10 cellular contexts compared by ENCODE assay signal in the genomic region with DNA sequence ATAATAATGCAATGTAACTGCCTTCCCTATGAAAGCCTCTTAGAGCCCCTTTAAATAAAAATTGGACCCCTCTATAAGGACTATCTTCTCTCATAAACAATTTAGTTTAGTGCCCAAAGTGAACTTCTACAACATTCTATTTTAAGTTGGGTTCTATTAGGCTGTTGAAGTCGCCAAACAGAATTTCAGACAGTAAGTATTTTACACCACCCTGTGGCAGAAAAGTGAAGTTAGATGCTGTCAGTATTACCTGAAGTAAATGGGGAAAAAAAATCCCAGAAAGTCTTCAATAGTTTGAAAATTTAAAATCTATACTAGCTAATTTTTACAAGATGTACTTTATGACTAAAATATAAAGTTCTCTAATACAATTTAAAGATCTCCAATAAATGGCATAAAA. TPM values are rescaled to one million over a fixed set of nuclear protein-coding genes. Genes with fewer than 3 reads are reported as not detected.
DNase-seq lines count a peak whose midpoint lies in the region; ATAC-seq, FAIRE-seq and TF ChIP-seq lines count a peak whose summit lies in the region.
"Had no signal": no experiment of that assay in that cellular context is flagged by ENCODE, and none has a peak within 500 bp of the region (broad histone marks: within the 10 kb centered on the region; RNA-seq: fewer than 3 reads in every experiment).

No MANE protein-coding gene starts in this region.

- H3K4me3 Mint-ChIP-seq in mesothelial cell of epicardium = no peak overlapping the region
- H3K4me3 Mint-ChIP-seq: activated CD4-positive, alpha-beta T cell treated with anti-CD3 and anti-CD28 coated beads for 36 hours; effector memory CD8-positive, alpha-beta T cell had no signal

- H4K20me1 ChIP-seq in IMR-90 (ENCODE audit: insufficient read depth, low read length) = no peaks in the 10 kb centered on the region

- no peak overlapping the region for H2BK15ac ChIP-seq in IMR-90 (ENCODE audit: low read depth, low read length)

- no peak for TF ChIP-seq POLR2A in IMR-90 (IDR thresholded peaks at IDR 0.05; ENCODE audit: low read depth, low read length)

- H3K4ac ChIP-seq in IMR-90 (ENCODE audit: low read depth, low read length) = no peak overlapping the region

- no peak overlapping the region for H4K8ac ChIP-seq in IMR-90 (ENCODE audit: low read depth in 2 of 2, low read length in 2 of 2)

- no peaks in the 10 kb centered on the region for H3K36me3 ChIP-seq in IMR-90 (ENCODE audit: control insufficient read depth, insufficient read depth, low read length)

- no peak overlapping the region for H3K27ac Mint-ChIP-seq in mesothelial cell of epicardium
- H3K27ac Mint-ChIP-seq: activated CD4-positive, alpha-beta T cell treated with anti-CD3 and anti-CD28 coated beads for 36 hours had no signal

- no peak for FAIRE-seq in D721Med (lab: Jason Lieb, UNC)

- no peaks in the 10 kb centered on the region for H3K4me1 ChIP-seq in IMR-90 (ENCODE audit: control insufficient read depth, insufficient read depth, low read length)

- H3K18ac ChIP-seq in IMR-90 (ENCODE audit: low read depth, low read length) = no peak overlapping the region

- no peak overlapping the region for H3K9ac ChIP-seq in IMR-90 (ENCODE audit: low read depth, low read length)

- no peak overlapping the region for H3K23ac ChIP-seq in IMR-90 (ENCODE audit: low read depth, low read length)

- H4K5ac ChIP-seq in IMR-90 (ENCODE audit: low read depth, low read length) = no peak overlapping the region

- TF ChIP-seq CTCF in D721Med (IDR thresholded peaks at IDR 0.05; ENCODE audit: insufficient read depth, missing control alignments) (peak; percentile 8), IMR-90 (conservative IDR thresholded peaks at IDR 0.05; ENCODE audit: low read depth, low read length) (peak; percentile 28; the same call in 1 of the 2 replicates), cardiac fibroblast (IDR thresholded peaks at IDR 0.05; ENCODE audit: low read depth, low read length) (peak; percentile 38), mesothelial cell of epicardium (IDR thresholded peaks at IDR 0.05; ENCODE audit: unreplicated experiment) (peak; percentile 25)

- no peak overlapping the region for H2BK5ac ChIP-seq in IMR-90 (ENCODE audit: low read depth, low read length, poor library complexity, severe bottlenecking)

- no CpG with 5 or more reads among the region's 1 CpG for WGBS in IMR-90 (ENCODE audit: extremely low coverage in 2 of 2, insufficient read length in 1 of 2), 2 experiments

- TF ChIP-seq RAD21 in IMR-90 (IDR thresholded peaks at IDR 0.05; ENCODE audit: low read length) = peak; percentile 23; the same call in 1 of the 2 replicates

- no peak for DNase-seq in D721Med (ENCODE audit: insufficient read length, low spot score)
- DNase-seq in IMR-90 = peak; percentile 2
- peak; percentile 32 to 42 for DNase-seq in cardiac fibroblast (ENCODE audit: low read depth in 2 of 2)
- DNase-seq in mesothelial cell of epicardium (ENCODE audit: low spot score in 2 of 2, unreplicated experiment in 2 of 2) = no peak
- DNase-seq in HCEC 1CT = no peak
- DNase-seq in hepatic stellate cell (ENCODE audit: low spot score) = no peak
- no peak for DNase-seq in activated CD4-positive, CD25-positive, alpha-beta regulatory T cell (lab: John Stamatoyannopoulos, UW)
- DNase-seq: activated CD4-positive, alpha-beta T cell treated with anti-CD3 and anti-CD28 coated beads for 36 hours; effector memory CD8-positive, alpha-beta T cell had no signal

- no peak overlapping the region for H2BK20ac ChIP-seq in IMR-90 (ENCODE audit: low read depth, low read length)

- H3K27ac ChIP-seq in IMR-90 (ENCODE audit: insufficient read depth, low read length) = no peak overlapping the region

- H3K27me3 Mint-ChIP-seq in mesothelial cell of epicardium (ENCODE audit: low read depth) = no peaks in the 10 kb centered on the region
- H3K27me3 Mint-ChIP-seq: activated CD4-positive, alpha-beta T cell treated with anti-CD3 and anti-CD28 coated beads for 36 hours; effector memory CD8-positive, alpha-beta T cell had no signal

- H3K9me3 Mint-ChIP-seq in mesothelial cell of epicardium = no peaks in the 10 kb centered on the region
- H3K9me3 Mint-ChIP-seq: effector memory CD8-positive, alpha-beta T cell had no signal

- H3K27me3 ChIP-seq in IMR-90 (ENCODE audit: control insufficient read depth, insufficient read depth, low read length) = no peaks in the 10 kb centered on the region

- no peak overlapping the region for H3K56ac ChIP-seq in IMR-90 (ENCODE audit: extremely low read depth, insufficient read depth, low read length)

- no peaks in the 10 kb centered on the region for H3K9me1 ChIP-seq in IMR-90 (ENCODE audit: insufficient read depth, low read length)

- BruUV-seq in IMR-90 (replicated peaks; lab: Mats Ljungman, UMichigan) = no TSS peak

- no peaks in the 10 kb centered on the region; a peak in 1 of 4 replicates for H3K79me1 ChIP-seq in IMR-90 (ENCODE audit: low read depth in 1 of 2, low read length in 2 of 2)

- CTCF ChIA-PET in IMR-90 (lab: Yijun Ruan, JAX) = no interaction called here

- no peak overlapping the region for H2AK9ac ChIP-seq in IMR-90 (replicated peaks; ENCODE audit: low read depth, low read length, poor library complexity)

- H3K4me3 ChIP-seq in IMR-90 (ENCODE audit: insufficient read depth, low read depth, low read length) (no peak overlapping the region), cardiac fibroblast (replicated peaks in 1 of 2; ENCODE audit: low read depth in 2 of 2, low read length in 2 of 2) (no peak overlapping the region)

- peak; percentile 53; the same call in 1 of the 2 replicates for ATAC-seq in IMR-90 (ENCODE audit: low read depth)
- no peak for ATAC-seq in HG03139 (IDR thresholded peaks at IDR 0.05; ENCODE audit: unreplicated experiment)
- ATAC-seq: activated CD4-positive, alpha-beta T cell treated with anti-CD3 and anti-CD28 coated beads for 36 hours; effector memory CD8-positive, alpha-beta T cell had no signal

- no peak overlapping the region for H2BK120ac ChIP-seq in IMR-90 (ENCODE audit: low read depth, low read length)

- H3K36me3 Mint-ChIP-seq in mesothelial cell of epicardium = peaks cover 12% of the 10 kb centered on the region

- H3K9me3 ChIP-seq in IMR-90 (ENCODE audit: control insufficient read depth, insufficient read depth, low read length) = no peaks in the 10 kb centered on the region

- no peak overlapping the region for H3K14ac ChIP-seq in IMR-90 (replicated peaks; ENCODE audit: low read depth, low read length)

- POLR2A ChIA-PET in IMR-90 (lab: Charles Lee; ENCODE audit: unreplicated experiment) = no interaction called here

- intact Hi-C loops in IMR-90 (cut with micrococcal nuclease) = loop anchor here (2.0 kb wide), 1 partner anchor 118 kb away; no protein-coding TSS in a partner anchor

- no peak overlapping the region for H2AFZ ChIP-seq in IMR-90 (replicated peaks; ENCODE audit: low read length, poor library complexity)

- dilution Hi-C loops in IMR-90 (cut with HindIII; ENCODE audit: low sequenced_read_pairs, unreplicated experiment) = no loop called here

- H2AK5ac ChIP-seq in IMR-90 (ENCODE audit: low read depth, low read length) = no peak overlapping the region

- no peak overlapping the region for H3K4me2 ChIP-seq in IMR-90 (ENCODE audit: low read depth, low read length)

- H3K4me1 Mint-ChIP-seq in mesothelial cell of epicardium = no peaks in the 10 kb centered on the region
- H3K4me1 Mint-ChIP-seq: activated CD4-positive, alpha-beta T cell treated with anti-CD3 and anti-CD28 coated beads for 36 hours had no signal

- in situ Hi-C loops in IMR-90 (cut with MboI; ENCODE audit: low sequenced_read_pairs) = no loop called here

- no peak overlapping the region for H4K91ac ChIP-seq in IMR-90 (ENCODE audit: insufficient read depth, low read depth, low read length)

TF ChIP-seq in IMR-90, 13 proteins besides CTCF, POLR2A, EP300 and RAD21:
- TF ChIP-seq, protein P1, sequence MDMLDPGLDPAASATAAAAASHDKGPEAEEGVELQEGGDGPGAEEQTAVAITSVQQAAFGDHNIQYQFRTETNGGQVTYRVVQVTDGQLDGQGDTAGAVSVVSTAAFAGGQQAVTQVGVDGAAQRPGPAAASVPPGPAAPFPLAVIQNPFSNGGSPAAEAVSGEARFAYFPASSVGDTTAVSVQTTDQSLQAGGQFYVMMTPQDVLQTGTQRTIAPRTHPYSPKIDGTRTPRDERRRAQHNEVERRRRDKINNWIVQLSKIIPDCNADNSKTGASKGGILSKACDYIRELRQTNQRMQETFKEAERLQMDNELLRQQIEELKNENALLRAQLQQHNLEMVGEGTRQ (IDR thresholded peaks at IDR 0.05; ENCODE audit: low read depth, low read length) = no peak
- peak; percentile 15; the same call in 1 of the 2 replicates for TF ChIP-seq SMC3 (IDR thresholded peaks at IDR 0.05; ENCODE audit: low read depth, low read length)

RNA-seq across cellular contexts. Expression of a gene that starts 29.5 kb away (rescaled TPM):
- total RNA-seq in IMR-90 (2012; rRNA removed) = 6.1 and 12.2 TPM in 2 replicates
- 9.0 and 11.6 TPM in 2 replicates for polyA plus RNA-seq in IMR-90 (2012; rRNA removed)
- 3.6 and 8.4 TPM in 2 replicates for polyA plus RNA-seq in IMR-90 (2012; cell fraction: cytosol; rRNA removed)
- 8.0 and 11.5 TPM in 2 replicates for polyA plus RNA-seq in IMR-90 (2012; cell fraction: nucleus; rRNA removed; ENCODE audit: low replicate concordance)
- 18.7 to 23.6 TPM (median 19.5 TPM) in 3 replicates for total RNA-seq in mesothelial cell of epicardium

Comparison
In these comparisons a context has a peak if more than half of its experiments do, and no peak if none do; other contexts are left out.
1. DNase-seq: peak in IMR-90 (single experiment) and cardiac fibroblast (2 of 2); none in D721Med (single experiment), mesothelial cell of epicardium (0 of 2), HCEC 1CT (single experiment), hepatic stellate cell (single experiment) and activated CD4-positive, CD25-positive, alpha-beta regulatory T cell (0 of 4).
2. Peak in every context shown above with its lines, with median percentiles within 50 percentile points of each other: CTCF ChIP-seq.